ENCODE assay signal across 1 cellular context in genomic region chr17:38702900-38703741, GRCh38.
TF ChIP-seq lines count a peak whose summit lies in the region.

No MANE protein-coding gene starts in this region.

TF ChIP-seq in K562, 482 proteins besides CTCF, POLR2A, EP300 and RAD21 (continued from another document and continues in another):
- no peak for TF ChIP-seq DACH1 (IDR thresholded peaks at IDR 0.05; ENCODE audit: partially characterized antibody)
- no peak for TF ChIP-seq ZNF512 (tag; IDR thresholded peaks at IDR 0.05)
- no peak for TF ChIP-seq PATZ1 (CRISPR knock-in tag; IDR thresholded peaks at IDR 0.05; ENCODE audit: borderline replicate concordance)
- TF ChIP-seq MITF (IDR thresholded peaks at IDR 0.05): no peak
- TF ChIP-seq ZNF592 (IDR thresholded peaks at IDR 0.05): no peak
- no peak for TF ChIP-seq MXI1 (IDR thresholded peaks at IDR 0.05; ENCODE audit: low read depth, low read length)
- TF ChIP-seq BRF1 (IDR thresholded peaks at IDR 0.05; ENCODE audit: borderline replicate concordance, extremely low read depth, insufficient read length): no peak
- TF ChIP-seq ZNF780A (CRISPR knock-in tag; IDR thresholded peaks at IDR 0.05): no peak
- no peak for TF ChIP-seq ZBTB2 (IDR thresholded peaks at IDR 0.05)
- 0 out of 2 replicates have a peak, but pooled peaks have one; percentile 5 for TF ChIP-seq TEAD4 (IDR thresholded peaks at IDR 0.05; ENCODE audit: low read length)
- no peak for TF ChIP-seq TEAD4 (CRISPR knock-in tag; IDR thresholded peaks at IDR 0.05; ENCODE audit: borderline replicate concordance)
- TF ChIP-seq PHF21A (IDR thresholded peaks at IDR 0.05; ENCODE audit: borderline replicate concordance, low read depth): no peak
- no peak for TF ChIP-seq ATF6 (CRISPR knock-in tag; IDR thresholded peaks at IDR 0.05)
- no peak for TF ChIP-seq HDAC6 (IDR thresholded peaks at IDR 0.05; ENCODE audit: low read depth, low read length)
- TF ChIP-seq DEAF1 (CRISPR knock-in tag; IDR thresholded peaks at IDR 0.05): no peak
- peak; percentile 49 for TF ChIP-seq CHD4 (IDR thresholded peaks at IDR 0.05; ENCODE audit: insufficient read depth, insufficient replicate concordance, low read depth, low read length, poor library complexity, severe bottlenecking)
- TF ChIP-seq ZNF407 (IDR thresholded peaks at IDR 0.05; ENCODE audit: low read depth): no peak
- no peak for TF ChIP-seq ZNF184 (CRISPR knock-in tag; IDR thresholded peaks at IDR 0.05)
- TF ChIP-seq FOXK1 (CRISPR knock-in tag; IDR thresholded peaks at IDR 0.05; ENCODE audit: borderline replicate concordance): no peak
- TF ChIP-seq HMBOX1 (IDR thresholded peaks at IDR 0.05): no peak
- TF ChIP-seq RNF219 (CRISPR knock-in tag; IDR thresholded peaks at IDR 0.05): no peak
- TF ChIP-seq ZNF41 (CRISPR knock-in tag; conservative IDR thresholded peaks at IDR 0.05): no peak
- no peak for TF ChIP-seq ARNT (IDR thresholded peaks at IDR 0.05)
- no peak for TF ChIP-seq TBP (optimal IDR thresholded peaks at IDR 0.05; ENCODE audit: low read depth, low read length)
- TF ChIP-seq TRIM28 (IDR thresholded peaks at IDR 0.05): no peak
